13 cellular contexts compared by ENCODE assay signal in the genomic region with DNA sequence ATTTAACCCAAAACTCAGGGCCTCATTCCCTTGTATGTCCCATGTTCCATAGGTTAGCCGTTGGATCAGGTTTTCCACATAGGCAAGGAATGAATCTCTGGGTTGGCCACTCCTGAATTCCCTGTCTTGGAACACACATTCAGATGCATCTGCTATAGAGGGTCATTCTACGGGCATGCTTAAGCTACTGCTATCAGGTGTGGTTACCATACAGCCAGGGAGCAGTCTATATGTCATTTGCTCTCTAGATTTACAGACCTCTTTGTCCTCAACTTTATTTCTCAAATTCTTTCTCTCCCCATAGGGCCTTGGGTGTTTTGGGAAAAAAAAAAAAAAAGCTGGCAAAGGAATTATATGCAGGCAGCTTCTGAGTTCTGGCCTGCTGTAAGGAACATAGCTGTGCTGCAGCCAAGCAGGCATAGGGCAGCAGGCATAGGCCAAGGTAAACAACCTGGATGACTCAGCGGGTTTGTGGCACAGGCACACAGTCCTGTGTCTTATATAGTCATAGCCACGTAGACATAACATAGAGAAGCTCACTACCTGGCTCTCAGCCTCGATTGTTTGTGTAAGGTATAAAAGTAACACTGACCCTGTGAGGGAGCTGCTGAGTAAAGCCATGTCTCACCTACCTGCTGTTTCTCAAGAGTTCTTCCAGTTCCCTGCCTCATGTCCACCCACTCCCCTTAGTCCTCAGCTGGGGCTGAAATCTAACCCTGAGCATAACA.
DNase-seq lines count a peak whose midpoint lies in the region; ATAC-seq and TF ChIP-seq lines count a peak whose summit lies in the region.
"Had no signal": no experiment of that assay in that cellular context is flagged by ENCODE, and none has a peak within 500 bp of the region (broad histone marks: within the 10 kb centered on the region; RNA-seq: fewer than 3 reads in every experiment).

No MANE protein-coding gene starts in this region.

- DNase-seq in activated T-cell treated with anti-CD3 and anti-CD28 coated beads, Interleukin-2, amount 50 U/mL, for 72 hours = no peak
- DNase-seq in activated T-cell treated with anti-CD3 and anti-CD28 coated beads, Interleukin-2, amount 50 U/mL, for 48 hours = no peak
- DNase-seq in T47D (ENCODE audit: low read depth in 1 of 2, low spot score in 1 of 2) = peak; percentile 31 to 91
- DNase-seq in kidney glomerular epithelial cell (lab: John Stamatoyannopoulos, UW) = peak; percentile 87
- DNase-seq in transverse colon = peak; percentile 77
- DNase-seq in GDM1 (lab: John Stamatoyannopoulos, UW) = no peak
- DNase-seq: H7, NCI-H1048, WERI-Rb-1 had no signal

- WGBS in transverse colon (ENCODE audit: low coverage in 1 of 2), 2 donors = 25 to 46% methylated on average over 4 to 5 of the region's 5 CpGs

- H3K27me3 Mint-ChIP-seq in activated T-cell treated with anti-CD3 and anti-CD28 coated beads, Interleukin-2, amount 50 U/mL, for 72 hours (ENCODE audit: low read depth) = no peaks in the 10 kb centered on the region

- no peak overlapping the region for H3K4me3 Mint-ChIP-seq in activated T-cell treated with anti-CD3 and anti-CD28 coated beads, Interleukin-2, amount 50 U/mL, for 72 hours
- H3K4me3 Mint-ChIP-seq: activated T-helper 1 cell treated with anti-CD3 and anti-CD28 coated beads, Interleukin-12 subunit alpha, Interleukin-12 subunit beta, Interleukin-2, Interleukin-4 antibody, amounts not matched to agents 30 ng/mL and 10 ng/mL and 1 ng/mL, durations not matched to agents 14 hours and 24 hours and 36 hours; nephron had no signal

- peak; percentile 36 to 40 for ATAC-seq in activated T-cell treated with anti-CD3 and anti-CD28 coated beads, Interleukin-2, amount 50 U/mL, for 72 hours (replicated peaks in 1 of 2)
- ATAC-seq in HG02798 (IDR thresholded peaks at IDR 0.05; ENCODE audit: poor library complexity, unreplicated experiment) = no peak
- no peak for ATAC-seq in SK-N-SH treated with all-trans-retinoic acid at 6 μM for 48 hours

- H3K36me3 Mint-ChIP-seq in activated T-cell treated with anti-CD3 and anti-CD28 coated beads, Interleukin-2, amount 50 U/mL, for 72 hours (ENCODE audit: insufficient read depth in 2 of 2) = peaks cover 6 to 9% of the 10 kb centered on the region in 2 donors

- peak overlapping the region; percentile 66 to 85 (median 74) for H3K27ac ChIP-seq in transverse colon
- H3K27ac ChIP-seq: WERI-Rb-1 had no signal

- H3K36me3 ChIP-seq in transverse colon = no peaks in the 10 kb centered on the region
- H3K36me3 ChIP-seq: WERI-Rb-1 had no signal

- intact Hi-C loops in transverse colon (cut with DNase I; ENCODE audit: low total_unique reads) = no loop called here

- H3K9me3 ChIP-seq in transverse colon = peaks cover 0 to 5% of the 10 kb centered on the region in 2 donors

- TF ChIP-seq CTCF in transverse colon (IDR thresholded peaks at IDR 0.05) = no peak

- no peaks in the 10 kb centered on the region for H3K27me3 ChIP-seq in transverse colon

- no peak for TF ChIP-seq POLR2A in transverse colon (IDR thresholded peaks at IDR 0.05)

- peaks cover 9 to 45% (median 26%) of the 10 kb centered on the region in 4 donors for H3K4me1 ChIP-seq in transverse colon

- H3K4me3 ChIP-seq in transverse colon = no peak overlapping the region

- no peak for TF ChIP-seq EP300 in transverse colon (IDR thresholded peaks at IDR 0.05; ENCODE audit: low read depth)

- in situ Hi-C loops in T47D (cut with HindIII; ENCODE audit: low pct_unique_long_range_greater_than_20kb, low sequenced_read_pairs) (no loop called here), transverse colon (cut with MboI; ENCODE audit: low pct_ligation_motif_present in 1 of 4, low pct_unique_long_range_greater_than_20kb in 1 of 4, low sequenced_read_pairs in 3 of 4) (loop anchor here in 1 of 4 donors (5.0 kb wide), 1 partner anchor 47 kb away; no protein-coding TSS in a partner anchor)

- H3K4me1 Mint-ChIP-seq in activated T-cell treated with anti-CD3 and anti-CD28 coated beads, Interleukin-2, amount 50 U/mL, for 72 hours (ENCODE audit: low read depth) = no peaks in the 10 kb centered on the region
- H3K4me1 Mint-ChIP-seq: nephron had no signal

- no peak overlapping the region for H3K27ac Mint-ChIP-seq in activated T-cell treated with anti-CD3 and anti-CD28 coated beads, Interleukin-2, amount 50 U/mL, for 72 hours
- H3K27ac Mint-ChIP-seq: activated T-helper 1 cell treated with anti-CD3 and anti-CD28 coated beads, Interleukin-12 subunit alpha, Interleukin-12 subunit beta, Interleukin-2, Interleukin-4 antibody, amounts not matched to agents 30 ng/mL and 10 ng/mL and 1 ng/mL, durations not matched to agents 14 hours and 24 hours and 36 hours; nephron had no signal

- peaks cover 5 to 6% of the 10 kb centered on the region in 2 donors for H3K9me3 Mint-ChIP-seq in activated T-cell treated with anti-CD3 and anti-CD28 coated beads, Interleukin-2, amount 50 U/mL, for 72 hours

TF ChIP-seq in SK-N-SH treated with all-trans-retinoic acid at 6 μM for 48 hours, 23 proteins besides CTCF, POLR2A, EP300 and RAD21:
- TF ChIP-seq, protein P1, sequence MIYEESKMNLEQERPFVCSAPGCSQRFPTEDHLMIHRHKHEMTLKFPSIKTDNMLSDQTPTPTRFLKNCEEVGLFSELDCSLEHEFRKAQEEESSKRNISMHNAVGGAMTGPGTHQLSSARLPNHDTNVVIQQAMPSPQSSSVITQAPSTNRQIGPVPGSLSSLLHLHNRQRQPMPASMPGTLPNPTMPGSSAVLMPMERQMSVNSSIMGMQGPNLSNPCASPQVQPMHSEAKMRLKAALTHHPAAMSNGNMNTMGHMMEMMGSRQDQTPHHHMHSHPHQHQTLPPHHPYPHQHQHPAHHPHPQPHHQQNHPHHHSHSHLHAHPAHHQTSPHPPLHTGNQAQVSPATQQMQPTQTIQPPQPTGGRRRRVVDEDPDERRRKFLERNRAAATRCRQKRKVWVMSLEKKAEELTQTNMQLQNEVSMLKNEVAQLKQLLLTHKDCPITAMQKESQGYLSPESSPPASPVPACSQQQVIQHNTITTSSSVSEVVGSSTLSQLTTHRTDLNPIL (CRISPR knock-in tag; IDR thresholded peaks at IDR 0.05; ENCODE audit: low read depth) = no peak
- no peak for TF ChIP-seq ZNF70 (CRISPR knock-in tag; IDR thresholded peaks at IDR 0.05)
- TF ChIP-seq, protein P2, sequence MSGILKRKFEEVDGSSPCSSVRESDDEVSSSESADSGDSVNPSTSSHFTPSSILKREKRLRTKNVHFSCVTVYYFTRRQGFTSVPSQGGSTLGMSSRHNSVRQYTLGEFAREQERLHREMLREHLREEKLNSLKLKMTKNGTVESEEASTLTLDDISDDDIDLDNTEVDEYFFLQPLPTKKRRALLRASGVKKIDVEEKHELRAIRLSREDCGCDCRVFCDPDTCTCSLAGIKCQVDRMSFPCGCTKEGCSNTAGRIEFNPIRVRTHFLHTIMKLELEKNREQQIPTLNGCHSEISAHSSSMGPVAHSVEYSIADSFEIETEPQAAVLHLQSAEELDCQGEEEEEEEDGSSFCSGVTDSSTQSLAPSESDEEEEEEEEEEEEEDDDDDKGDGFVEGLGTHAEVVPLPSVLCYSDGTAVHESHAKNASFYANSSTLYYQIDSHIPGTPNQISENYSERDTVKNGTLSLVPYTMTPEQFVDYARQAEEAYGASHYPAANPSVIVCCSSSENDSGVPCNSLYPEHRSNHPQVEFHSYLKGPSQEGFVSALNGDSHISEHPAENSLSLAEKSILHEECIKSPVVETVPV (CRISPR knock-in tag; IDR thresholded peaks at IDR 0.05) = no peak

Comparison
In these comparisons a context has a peak if more than half of its experiments do, and no peak if none do; other contexts are left out.
1. ATAC-seq: peak in activated T-cell treated with anti-CD3 and anti-CD28 coated beads, Interleukin-2, amount 50 U/mL, for 72 hours (2 of 2); none in HG02798 (single experiment) and SK-N-SH treated with all-trans-retinoic acid at 6 μM for 48 hours (single experiment).
2. DNase-seq: peak in T47D (2 of 2), kidney glomerular epithelial cell (single experiment) and transverse colon (single experiment); none in activated T-cell treated with anti-CD3 and anti-CD28 coated beads, Interleukin-2, amount 50 U/mL, for 72 hours (0 of 2), activated T-cell treated with anti-CD3 and anti-CD28 coated beads, Interleukin-2, amount 50 U/mL, for 48 hours (0 of 2) and GDM1 (single experiment).